ENCODE assay signal across 8 cellular contexts in genomic region chr22:20916916-20917810, GRCh38. TPM values are rescaled to one million over a fixed set of nuclear protein-coding genes. Genes with fewer than 3 reads are reported as not detected.
DNase-seq lines count a peak whose midpoint lies in the region; ATAC-seq and TF ChIP-seq lines count a peak whose summit lies in the region.

TSS of gene CRKL (plus strand) at chr22:20917407. CDS start at chr22:20917935, 528 bp downstream.

- no peaks in the 10 kb centered on the region for H3K27me3 ChIP-seq in GM23248 (replicated peaks; ENCODE audit: insufficient read depth)
- H3K27me3 ChIP-seq in fibroblast of lung (ENCODE audit: control insufficient read depth, insufficient read depth, low read length), result no peaks in the 10 kb centered on the region

- peaks cover 14% of the 10 kb centered on the region for H3K36me3 Mint-ChIP-seq in activated T-helper 1 cell treated with anti-CD3 and anti-CD28 coated beads, Interleukin-12 subunit alpha, Interleukin-12 subunit beta, Interleukin-2, Interleukin-4 antibody, amounts not matched to agents 30 ng/mL and 10 ng/mL and 1 ng/mL, durations not matched to agents 14 hours and 24 hours and 36 hours (ENCODE audit: low read depth)
- H3K36me3 Mint-ChIP-seq in naive thymus-derived CD8-positive, alpha-beta T cell, result peaks cover 0 to 8% (median 1%) of the 10 kb centered on the region in 3 donors

- in situ Hi-C loops in GM23248 (cut with MboI), result no loop called here

- H3K27ac Mint-ChIP-seq in activated T-helper 1 cell treated with anti-CD3 and anti-CD28 coated beads, Interleukin-12 subunit alpha, Interleukin-12 subunit beta, Interleukin-2, Interleukin-4 antibody, amounts not matched to agents 30 ng/mL and 10 ng/mL and 1 ng/mL, durations not matched to agents 14 hours and 24 hours and 36 hours, result peak within 1 kb of the TSS; percentile 88
- H3K27ac Mint-ChIP-seq in naive thymus-derived CD8-positive, alpha-beta T cell, result peak within 1 kb of the TSS; percentile 84 to 97 (median 95)

- peak within 1 kb of the TSS; percentile 72 for H3K27ac ChIP-seq in GM23248
- peak within 1 kb of the TSS; percentile 95 for H3K27ac ChIP-seq in fibroblast of lung (ENCODE audit: insufficient read depth, low read length)

- no peaks in the 10 kb centered on the region for H3K9me3 Mint-ChIP-seq in activated T-helper 1 cell treated with anti-CD3 and anti-CD28 coated beads, Interleukin-12 subunit alpha, Interleukin-12 subunit beta, Interleukin-2, Interleukin-4 antibody, amounts not matched to agents 30 ng/mL and 10 ng/mL and 1 ng/mL, durations not matched to agents 14 hours and 24 hours and 36 hours
- H3K9me3 Mint-ChIP-seq in naive thymus-derived CD8-positive, alpha-beta T cell, result no peaks in the 10 kb centered on the region

- peaks cover 34% of the 10 kb centered on the region for H3K4me1 Mint-ChIP-seq in activated T-helper 1 cell treated with anti-CD3 and anti-CD28 coated beads, Interleukin-12 subunit alpha, Interleukin-12 subunit beta, Interleukin-2, Interleukin-4 antibody, amounts not matched to agents 30 ng/mL and 10 ng/mL and 1 ng/mL, durations not matched to agents 14 hours and 24 hours and 36 hours (ENCODE audit: low read depth)
- H3K4me1 Mint-ChIP-seq in naive thymus-derived CD8-positive, alpha-beta T cell, result peaks cover 13 to 44% (median 41%) of the 10 kb centered on the region in 4 donors

- 1% methylated on average over 52 to 84 of the region's 92 CpGs for WGBS in GM23248 (ENCODE audit: low coverage in 1 of 2, low lambda C conversion rate in 2 of 2, missing lambda C conversion rate in 2 of 2), 2 experiments

- H3K4me2 ChIP-seq in GM23248 (ENCODE audit: unreplicated experiment), result peak within 1 kb of the TSS; percentile 99
- H3K4me2 ChIP-seq in fibroblast of lung (ENCODE audit: extremely low read depth, insufficient read depth, low read length), result peak within 1 kb of the TSS; percentile 100

- H4K20me1 ChIP-seq in GM23248 (ENCODE audit: insufficient read depth), result peaks cover 16% of the 10 kb centered on the region
- no peaks in the 10 kb centered on the region for H4K20me1 ChIP-seq in fibroblast of lung (ENCODE audit: control insufficient read depth, extremely low read depth, insufficient read depth, low read length)

- H3K4me3 Mint-ChIP-seq in activated T-helper 1 cell treated with anti-CD3 and anti-CD28 coated beads, Interleukin-12 subunit alpha, Interleukin-12 subunit beta, Interleukin-2, Interleukin-4 antibody, amounts not matched to agents 30 ng/mL and 10 ng/mL and 1 ng/mL, durations not matched to agents 14 hours and 24 hours and 36 hours, result peak within 1 kb of the TSS; percentile 99
- H3K4me3 Mint-ChIP-seq in naive thymus-derived CD8-positive, alpha-beta T cell, result peak within 1 kb of the TSS; percentile 74 to 99 (median 96)

- peak within 1 kb of the TSS; percentile 98 for H2AFZ ChIP-seq in GM23248
- H2AFZ ChIP-seq in fibroblast of lung (ENCODE audit: low read length), result peak within 1 kb of the TSS; percentile 96

- H3K9ac ChIP-seq in GM23248 (peak within 1 kb of the TSS; percentile 88), fibroblast of lung (ENCODE audit: insufficient read depth, low read length) (peak within 1 kb of the TSS; percentile 93)

- intact Hi-C loops in activated T-helper 1 cell treated with anti-CD3 and anti-CD28 coated beads, Interleukin-12 subunit alpha, Interleukin-12 subunit beta, Interleukin-2, Interleukin-4 antibody, amounts not matched to agents 30 ng/mL and 10 ng/mL and 1 ng/mL, durations not matched to agents 14 hours and 24 hours and 36 hours (cut with micrococcal nuclease), result loop anchor here (1.0 to 10.0 kb wide), 4 partner anchors 45 to 412 kb away; partner anchors contain the start of genes LZTR1, MED15 and PI4KA

- H3K9me3 ChIP-seq in GM23248 (ENCODE audit: low read depth), result no peaks in the 10 kb centered on the region
- H3K9me3 ChIP-seq in fibroblast of lung (ENCODE audit: control insufficient read depth, insufficient read depth, low read depth, low read length), result no peaks in the 10 kb centered on the region

- H3K9me2 ChIP-seq in GM23248 (ENCODE audit: insufficient read depth), result no peaks in the 10 kb centered on the region

- peaks cover 12% of the 10 kb centered on the region for H3K4me1 ChIP-seq in GM23248 (ENCODE audit: insufficient read depth)
- H3K4me1 ChIP-seq in fibroblast of lung (ENCODE audit: control insufficient read depth, extremely low read depth, insufficient read depth, low read length), result peaks cover 11% of the 10 kb centered on the region

- peaks cover 20% of the 10 kb centered on the region; the same call in 1 of the 2 replicates for H3F3A ChIP-seq in GM23248 (ENCODE audit: insufficient read depth)

- DNase-seq in EH (ENCODE audit: low read depth) (peak; percentile 98), GM23248 (peak; percentile 99), Kasumi-1 (lab: John Stamatoyannopoulos, UW) (peak; percentile 96), RKO (ENCODE audit: low spot score) (peak; percentile 97), fibroblast of lung (ENCODE audit: low read depth in 2 of 2) (peak; percentile 93 to 97)
- peak; percentile 96 for DNase-seq in activated T-helper 1 cell treated with anti-CD3 and anti-CD28 coated beads, Interleukin-12 subunit alpha, Interleukin-12 subunit beta, Interleukin-2, Interleukin-4 antibody, amounts not matched to agents 30 ng/mL and 10 ng/mL and 1 ng/mL, durations not matched to agents 14 hours and 24 hours and 36 hours (ENCODE audit: low spot score)
- DNase-seq in naive thymus-derived CD8-positive, alpha-beta T cell, result peak; percentile 89 to 97 (median 96)
- DNase-seq in stimulated activated naive CD4-positive, alpha-beta T cell (lab: John Stamatoyannopoulos, UW), result peak; percentile 89 to 96 (median 93)

- TF ChIP-seq CTCF in fibroblast of lung (conservative IDR thresholded peaks at IDR 0.05 in 1 of 2, IDR thresholded peaks at IDR 0.05 in 1 of 2; ENCODE audit: low read depth in 1 of 2, low read length in 2 of 2), result peak; percentile 81 to 82

- H3K4me3 ChIP-seq in GM23248 (peak within 1 kb of the TSS; percentile 96), fibroblast of lung (replicated peaks in 1 of 4; ENCODE audit: control extremely low read depth in 1 of 4, insufficient read depth in 1 of 4, low read depth in 3 of 4, low read length in 4 of 4) (peak within 1 kb of the TSS; percentile 75 to 99 (median 90))

- H3K27me3 Mint-ChIP-seq in activated T-helper 1 cell treated with anti-CD3 and anti-CD28 coated beads, Interleukin-12 subunit alpha, Interleukin-12 subunit beta, Interleukin-2, Interleukin-4 antibody, amounts not matched to agents 30 ng/mL and 10 ng/mL and 1 ng/mL, durations not matched to agents 14 hours and 24 hours and 36 hours (ENCODE audit: insufficient read depth), result peaks cover 3% of the 10 kb centered on the region
- no peaks in the 10 kb centered on the region for H3K27me3 Mint-ChIP-seq in naive thymus-derived CD8-positive, alpha-beta T cell

- POLR2A ChIA-PET in naive thymus-derived CD8-positive, alpha-beta T cell (lab: Charles Lee), result interaction anchor here (0.6 to 1.4 kb wide), 4 partner anchors 49 to 714 kb away, joined by 3 read pairs; partner anchors contain the start of genes LZTR1, PI4KA and SNAP29

- peak; percentile 96 to 98 for ATAC-seq in naive thymus-derived CD8-positive, alpha-beta T cell

- H3K36me3 ChIP-seq in GM23248 (ENCODE audit: low read depth), result no peaks in the 10 kb centered on the region
- no peaks in the 10 kb centered on the region for H3K36me3 ChIP-seq in fibroblast of lung (ENCODE audit: control insufficient read depth, insufficient read depth, low read length)

- peaks cover 49% of the 10 kb centered on the region for H3K79me2 ChIP-seq in GM23248 (ENCODE audit: insufficient read depth)
- peaks cover 47% of the 10 kb centered on the region for H3K79me2 ChIP-seq in fibroblast of lung (ENCODE audit: control insufficient read depth, insufficient read depth, low read length)

RNA-seq across cellular contexts. Expression of gene CRKL, which starts in this region (rescaled TPM):
- 39.8 and 42.5 TPM in 2 replicates for total RNA-seq in GM23248 (2014; rRNA removed; shearing (Covaris generic))
- 26.7 and 27.1 TPM in 2 replicates for polyA plus RNA-seq in GM23248 (2016; fragmentation: Nextera tagmentation; extraction: Ambion mirVana)
- total RNA-seq in activated T-helper 1 cell treated with anti-CD3 and anti-CD28 coated beads, Interleukin-12 subunit alpha, Interleukin-12 subunit beta, Interleukin-2, Interleukin-4 antibody, amounts not matched to agents 30 ng/mL and 10 ng/mL and 1 ng/mL, durations not matched to agents 14 hours and 24 hours and 36 hours, result 78.2 and 79.2 TPM in 2 replicates
- 39.8 and 45.1 TPM in 2 replicates for total RNA-seq in fibroblast of lung
- 23.8 and 26.0 TPM in 2 replicates for polyA plus RNA-seq in fibroblast of lung
- polyA plus RNA-seq in fibroblast of lung (2012), result 23.9 and 24.4 TPM in 2 replicates
- 31.1 and 39.1 TPM in 2 replicates for polyA minus RNA-seq in fibroblast of lung (ENCODE audit: low replicate concordance)
- 10 to 100 TPM; 75.1 to 79.0 TPM for total RNA-seq in naive thymus-derived CD8-positive, alpha-beta T cell
- 10 to 100 TPM; 39.0 to 53.8 (median 40.1) TPM for polyA plus RNA-seq in naive thymus-derived CD8-positive, alpha-beta T cell

Comparison
In these comparisons a context has a peak if more than half of its experiments do, and no peak if none do; other contexts are left out.
1. Peak in every context shown above with its lines: DNase-seq, ATAC-seq, H3K4me3 ChIP-seq and H3K27ac ChIP-seq.